In genomic region chr15:36950371-36950770, GRCh38 we compare ENCODE assay signal across 8 cellular contexts.
"Had no signal": no experiment of that assay in that cellular context is flagged by ENCODE, and none has a peak within 500 bp of the region (broad histone marks: within the 10 kb centered on the region; RNA-seq: fewer than 3 reads in every experiment).

No MANE protein-coding gene starts in this region.

- DNase-seq: GM23248, H9, HCEC 1CT, HFFc6, KBM-7 had no signal

- H3K27ac Mint-ChIP-seq: H9, HFFc6, IgD-negative memory B cell had no signal

- H3K36me3 Mint-ChIP-seq: IgD-negative memory B cell had no signal

- H3K4me3 Mint-ChIP-seq: H9, HFFc6, IgD-negative memory B cell had no signal

- H3K9me3 Mint-ChIP-seq: H9, HFFc6, IgD-negative memory B cell had no signal

- H3K27me3 Mint-ChIP-seq: IgD-negative memory B cell had no signal

- H3K4me1 Mint-ChIP-seq: IgD-negative memory B cell had no signal

- H3K4me3 ChIP-seq: GM23248 had no signal

- H3K27ac ChIP-seq: GM23248, HL-60 had no signal

- ATAC-seq: HepG2 had no signal
